8 cellular contexts compared by ENCODE assay signal in genomic region chr16:87550510-87550961, GRCh38. TPM values are rescaled to one million over a fixed set of nuclear protein-coding genes. Genes with fewer than 3 reads are reported as not detected.
A peak's percentile ranks its signal among the peaks of the same experiment; 100 is the strongest.
DNase-seq lines count a peak whose midpoint lies in the region; ATAC-seq and TF ChIP-seq lines count a peak whose summit lies in the region.

No MANE protein-coding gene starts in this region.

- peak; percentile 76 for TF ChIP-seq RAD21 in HCT116 (IDR thresholded peaks at IDR 0.05; ENCODE audit: low read depth)

- no peak for TF ChIP-seq POLR2A in HCT116 (IDR thresholded peaks at IDR 0.05; ENCODE audit: borderline replicate concordance, extremely low read depth, insufficient read depth, insufficient read length)
- no peak for TF ChIP-seq POLR2A in transverse colon (IDR thresholded peaks at IDR 0.05)

- peak; percentile 82 for ATAC-seq in HCT116

- H3K36me3 ChIP-seq in A673 (ENCODE audit: insufficient read depth, low read length, poor library complexity, severe bottlenecking) (no peaks in the 10 kb centered on the region), HCT116 (ENCODE audit: control insufficient read depth in 1 of 2, insufficient read depth in 2 of 2, low read length in 2 of 2) (no peaks in the 10 kb centered on the region), transverse colon (no peaks in the 10 kb centered on the region)

- in situ Hi-C loops in transverse colon (cut with MboI; ENCODE audit: low pct_ligation_motif_present in 1 of 4, low pct_unique_long_range_greater_than_20kb in 1 of 4, low sequenced_read_pairs in 3 of 4) = no loop called here

- DNase-seq in A673 (ENCODE audit: low spot score) (peak; percentile 36), HCT116 (ENCODE audit: low read depth, low spot score) (no peak), transverse colon (peak; percentile 41), NCI-H1436 treated with DMSO at 0.1 percent for 48 hours (lab: John Stamatoyannopoulos, UW) (no peak), HPDE6-E6E7 (ENCODE audit: extremely low spot score) (no peak)
- DNase-seq in activated CD4-positive, alpha-beta T cell treated with anti-CD3 and anti-CD28 coated beads, Interleukin-2, amount 50 U/mL, for 48 hours = peak; percentile 64 to 71
- DNase-seq in effector CD4-positive, alpha-beta T cell = peak; percentile 51

- H3K9me3 Mint-ChIP-seq in nephron = peaks cover 13% of the 10 kb centered on the region

- H3K9ac ChIP-seq in HCT116 (ENCODE audit: low read length) = no peak overlapping the region

- no peak overlapping the region for H2AFZ ChIP-seq in HCT116 (ENCODE audit: low read depth, low read length, poor library complexity, severe bottlenecking)

- H4K20me1 ChIP-seq in HCT116 (ENCODE audit: insufficient read depth) = no peaks in the 10 kb centered on the region

- no peak for TF ChIP-seq EP300 in transverse colon (IDR thresholded peaks at IDR 0.05; ENCODE audit: low read depth)

- intact Hi-C loops in A673 (cut with micrococcal nuclease; ENCODE audit: unreplicated experiment) (loop anchor here (2.0 kb wide), 1 partner anchor 84 kb away; no protein-coding TSS in a partner anchor), HCT116 (cut with micrococcal nuclease) (loop anchor here (1.0 to 2.0 kb wide), 2 partner anchors 85 to 320 kb away; no protein-coding TSS in a partner anchor), transverse colon (cut with DNase I; ENCODE audit: low total_unique reads) (loop anchor here (2.0 kb wide), 1 partner anchor 84 kb away; no protein-coding TSS in a partner anchor)

- CTCF ChIA-PET in A673 (lab: Charles Lee) (interaction anchor here (0.5 to 1.1 kb wide), 3 partner anchors 30 to 103 kb away, joined by 3 to 6 read pairs (median 3); no protein-coding TSS in a partner anchor), HCT116 (lab: Charles Lee) (interaction anchor here (0.8 to 1.5 kb wide), 3 partner anchors 11 to 86 kb away, joined by 3 to 6 read pairs (median 3); no protein-coding TSS in a partner anchor)

- RAD21 ChIA-PET in HCT116 (lab: Charles Lee; ENCODE audit: low non-redundant PET in 1 of 2, low total read pairs in 2 of 2, uncharacterized antibody in 2 of 2, unreplicated experiment in 2 of 2) = no interaction called here

- no peaks in the 10 kb centered on the region for H3K36me3 Mint-ChIP-seq in nephron (ENCODE audit: low read depth)

- H3K27ac ChIP-seq in A673 (ENCODE audit: low read depth, low read length, poor library complexity, severe bottlenecking) = no peak overlapping the region
- no peak overlapping the region for H3K27ac ChIP-seq in HCT116 (ENCODE audit: low read depth, low read length)
- no peak overlapping the region for H3K27ac ChIP-seq in transverse colon

- TF ChIP-seq CTCF in A673 (conservative IDR thresholded peaks at IDR 0.05; ENCODE audit: low read depth, low read length) = peak; percentile 96
- TF ChIP-seq CTCF in HCT116 (IDR thresholded peaks at IDR 0.05 in 2 of 3, conservative IDR thresholded peaks at IDR 0.05 in 1 of 3; ENCODE audit: borderline replicate concordance in 1 of 3, insufficient read depth in 1 of 3, low read depth in 2 of 3, low read length in 2 of 3) = peak; percentile 76 to 99 (median 99)
- peak; percentile 72 to 87 (median 76) for TF ChIP-seq CTCF in nephron (IDR thresholded peaks at IDR 0.05; ENCODE audit: unreplicated experiment in 3 of 3)
- peak; percentile 82 to 96 (median 93) for TF ChIP-seq CTCF in transverse colon (IDR thresholded peaks at IDR 0.05)

- no peaks in the 10 kb centered on the region for H3K9me2 ChIP-seq in HCT116 (ENCODE audit: insufficient read depth)

- no peak overlapping the region for H3K4me2 ChIP-seq in HCT116 (ENCODE audit: low read length)

- WGBS in transverse colon (ENCODE audit: low coverage in 1 of 2), 2 donors = 52% methylated on average over 27 of the region's 28 CpGs; no CpG with 5 or more reads in 1 of the 2 donors

- peaks cover 11% of the 10 kb centered on the region for H3K4me1 Mint-ChIP-seq in nephron

- H3K4me1 ChIP-seq in A673 (ENCODE audit: insufficient read depth, low read length, poor library complexity, severe bottlenecking) = no peaks in the 10 kb centered on the region
- H3K4me1 ChIP-seq in HCT116 (ENCODE audit: control insufficient read depth in 1 of 2, insufficient read depth in 2 of 2, low read length in 2 of 2) = peaks cover 2 to 10% of the 10 kb centered on the region in 2 experiments; a peak in 2 of 4 replicates
- H3K4me1 ChIP-seq in transverse colon = peaks cover 0 to 3% (median 0%) of the 10 kb centered on the region in 4 donors

- POLR2A ChIA-PET in A673 (lab: Charles Lee; ENCODE audit: low non-redundant PET) = no interaction called here
- POLR2A ChIA-PET in HCT116 (lab: Charles Lee) = no interaction called here

- no TSS peak for BruUV-seq in A673 (replicated peaks; lab: Mats Ljungman, UMichigan)
- no TSS peak for BruUV-seq in HCT116 (replicated peaks; lab: Mats Ljungman, UMichigan)

- no peak overlapping the region for H3K4me3 Mint-ChIP-seq in nephron

- H3K4me3 ChIP-seq in A673 (ENCODE audit: low read depth, low read length, poor library complexity, severe bottlenecking) = no peak overlapping the region
- no peak overlapping the region for H3K4me3 ChIP-seq in HCT116 (replicated peaks in 1 of 2; ENCODE audit: low read depth in 1 of 2, low read length in 2 of 2)
- H3K4me3 ChIP-seq in transverse colon = no peak overlapping the region

- no peak overlapping the region for H3K27ac Mint-ChIP-seq in nephron

- peaks cover 27% of the 10 kb centered on the region for H3K27me3 Mint-ChIP-seq in nephron (ENCODE audit: low read depth)

- H3K9me3 ChIP-seq in A673 (ENCODE audit: low read depth, low read length, poor library complexity, severe bottlenecking) (no peaks in the 10 kb centered on the region), HCT116 (ENCODE audit: control insufficient read depth in 1 of 2, insufficient read depth in 1 of 2, low read depth in 1 of 2, low read length in 2 of 2) (peaks cover 0 to 4% of the 10 kb centered on the region in 2 experiments; a peak in 2 of 4 replicates), transverse colon (no peaks in the 10 kb centered on the region)

- H3K79me2 ChIP-seq in HCT116 (ENCODE audit: insufficient read depth, low read length) = no peaks in the 10 kb centered on the region

- H3K27me3 ChIP-seq in A673 (replicated peaks; ENCODE audit: insufficient read depth, low read depth, low read length, poor library complexity) (no peaks in the 10 kb centered on the region), HCT116 (ENCODE audit: insufficient read depth, low read length) (peaks cover 11% of the 10 kb centered on the region; the same call in 1 of the 2 replicates), transverse colon (peaks cover 2% of the 10 kb centered on the region)

TF ChIP-seq in HCT116, 20 proteins besides CTCF, POLR2A, EP300 and RAD21 (continues in another document):
- TF ChIP-seq ZFX (IDR thresholded peaks at IDR 0.05) = no peak
- TF ChIP-seq SP1 (IDR thresholded peaks at IDR 0.05; ENCODE audit: low read depth) = no peak
- TF ChIP-seq CEBPB (IDR thresholded peaks at IDR 0.05; ENCODE audit: low read depth) = no peak
- no peak for TF ChIP-seq SIN3A (IDR thresholded peaks at IDR 0.05; ENCODE audit: low read depth)
- no peak for TF ChIP-seq ELF1 (IDR thresholded peaks at IDR 0.05; ENCODE audit: borderline replicate concordance, low read depth)
- TF ChIP-seq JUND (IDR thresholded peaks at IDR 0.05) = no peak
- TF ChIP-seq CBX3 (IDR thresholded peaks at IDR 0.05; ENCODE audit: low read depth) = no peak
- TF ChIP-seq ZBTB33 (IDR thresholded peaks at IDR 0.05; ENCODE audit: extremely low read depth, insufficient replicate concordance, low read length) = no peak
- no peak for TF ChIP-seq ZNF274 (IDR thresholded peaks at IDR 0.05; ENCODE audit: low read depth, low read length)
- TF ChIP-seq FOSL1 (IDR thresholded peaks at IDR 0.05; ENCODE audit: low read depth) = no peak
- TF ChIP-seq YY1 (IDR thresholded peaks at IDR 0.05; ENCODE audit: extremely low read depth, insufficient replicate concordance, low read depth, low read length) = no peak
- no peak for TF ChIP-seq EZH2phosphoT487 (IDR thresholded peaks at IDR 0.05; ENCODE audit: borderline replicate concordance)
- no peak for TF ChIP-seq EZH2 (IDR thresholded peaks at IDR 0.05)
- no peak for TF ChIP-seq POLR2AphosphoS5 (IDR thresholded peaks at IDR 0.05; ENCODE audit: low read depth, low read length)

RNA-seq across cellular contexts. Expression of gene JPH3, which starts 51.8 kb away (rescaled TPM):
- 1.4 and 1.9 TPM in 2 replicates for total RNA-seq in A673 (2021)
- 0.10 TPM for total RNA-seq in HCT116 (2021; ENCODE audit: unreplicated experiment)
- 0.09 TPM in 2 replicates for polyA plus RNA-seq in HCT116 (2012)
- total RNA-seq in transverse colon = 1 to 10 TPM in 1 of 4 donors, under 1 TPM in 2, not detected in 1; 0.32 to 5.2 (median 0.41) TPM

RNA-seq across cellular contexts. Expression of gene ZCCHC14, which starts 57.7 kb away (rescaled TPM):
- total RNA-seq in A673 (2021) (30.3 and 32.3 TPM in 2 replicates), HCT116 (2021; ENCODE audit: unreplicated experiment) (37.8 TPM), transverse colon (10 to 100 TPM; 27.7 to 56.1 (median 36.7) TPM)
- polyA plus RNA-seq in HCT116 (2012) = 19.6 and 21.5 TPM in 2 replicates

Comparison
In these comparisons a context has a peak if more than half of its experiments do, and no peak if none do; other contexts are left out.
1. DNase-seq: peak in A673 (single experiment), activated CD4-positive, alpha-beta T cell treated with anti-CD3 and anti-CD28 coated beads, Interleukin-2, amount 50 U/mL, for 48 hours (2 of 2), effector CD4-positive, alpha-beta T cell (single experiment) and transverse colon (single experiment); none in HCT116 (single experiment), NCI-H1436 treated with DMSO at 0.1 percent for 48 hours (single experiment) and HPDE6-E6E7 (single experiment).
2. Peak in every context shown above with its lines, with median percentiles within 50 percentile points of each other: CTCF ChIP-seq.